In genomic region chr1:9251501-9251900, GRCh38 we compare ENCODE assay signal across 16 cellular contexts. TPM values are rescaled to one million over a fixed set of nuclear protein-coding genes. Genes with fewer than 3 reads are reported as not detected.
A peak's percentile ranks its signal among the peaks of the same experiment; 100 is the strongest.
DNase-seq lines count a peak whose midpoint lies in the region; ATAC-seq and TF ChIP-seq lines count a peak whose summit lies in the region.
"Had no signal": no experiment of that assay in that cellular context is flagged by ENCODE, and none has a peak within 500 bp of the region (broad histone marks: within the 10 kb centered on the region; RNA-seq: fewer than 3 reads in every experiment).

No MANE protein-coding gene starts in this region.

- WGBS in endodermal cell (ENCODE audit: insufficient coverage in 1 of 2, insufficient read length in 1 of 2), 2 experiments = 58 to 79% methylated on average over 3 to 6 of the region's 6 CpGs

- H3K27me3 Mint-ChIP-seq in endodermal cell (ENCODE audit: insufficient read depth) = no peaks in the 10 kb centered on the region
- H3K27me3 Mint-ChIP-seq in activated naive CD4-positive, alpha-beta T cell treated with anti-CD3 and anti-CD28 coated beads, Interleukin-2, amount 10 ng/mL, durations not matched to agents 7 days and 5 days = no peaks in the 10 kb centered on the region
- H3K27me3 Mint-ChIP-seq: activated B cell treated with CpG ODN at 0.5 μM for 24 hours; activated CD8-positive, alpha-beta memory T cell treated with anti-CD3 and anti-CD28 coated beads, Interleukin-2, amount 10 ng/mL, durations not matched to agents 7 days and 5 days had no signal

- peak overlapping the region; percentile 75 for H3K27ac ChIP-seq in vagina
- H3K27ac ChIP-seq in endodermal cell (ENCODE audit: low read depth, low read length) = no peak overlapping the region
- H3K27ac ChIP-seq: brain microvascular endothelial cell, foreskin keratinocyte, KMS-11 had no signal

- H3K4me3 Mint-ChIP-seq in endodermal cell = no peak overlapping the region
- no peak overlapping the region for H3K4me3 Mint-ChIP-seq in activated naive CD4-positive, alpha-beta T cell treated with anti-CD3 and anti-CD28 coated beads, Interleukin-2, amount 10 ng/mL, durations not matched to agents 7 days and 5 days
- H3K4me3 Mint-ChIP-seq: activated B cell treated with CpG ODN at 0.5 μM for 24 hours; activated CD8-positive, alpha-beta memory T cell treated with anti-CD3 and anti-CD28 coated beads, Interleukin-2, amount 10 ng/mL, durations not matched to agents 7 days and 5 days had no signal

- H3K4me3 ChIP-seq in vagina (no peak overlapping the region), endodermal cell (ENCODE audit: low read length) (no peak overlapping the region)
- H3K4me3 ChIP-seq: pancreas had no signal

- H3K4me1 Mint-ChIP-seq in endodermal cell = peaks cover 32% of the 10 kb centered on the region
- H3K4me1 Mint-ChIP-seq in activated naive CD4-positive, alpha-beta T cell treated with anti-CD3 and anti-CD28 coated beads, Interleukin-2, amount 10 ng/mL, durations not matched to agents 7 days and 5 days = no peaks in the 10 kb centered on the region
- H3K4me1 Mint-ChIP-seq: activated B cell treated with CpG ODN at 0.5 μM for 24 hours; activated CD8-positive, alpha-beta memory T cell treated with anti-CD3 and anti-CD28 coated beads, Interleukin-2, amount 10 ng/mL, durations not matched to agents 7 days and 5 days had no signal

- no peak overlapping the region for H3K27ac Mint-ChIP-seq in endodermal cell
- H3K27ac Mint-ChIP-seq in activated naive CD4-positive, alpha-beta T cell treated with anti-CD3 and anti-CD28 coated beads, Interleukin-2, amount 10 ng/mL, durations not matched to agents 7 days and 5 days = no peak overlapping the region
- H3K27ac Mint-ChIP-seq: activated B cell treated with CpG ODN at 0.5 μM for 24 hours; activated CD8-positive, alpha-beta memory T cell treated with anti-CD3 and anti-CD28 coated beads, Interleukin-2, amount 10 ng/mL, durations not matched to agents 7 days and 5 days had no signal

- no peaks in the 10 kb centered on the region for H3K9me3 Mint-ChIP-seq in endodermal cell
- H3K9me3 Mint-ChIP-seq in activated naive CD4-positive, alpha-beta T cell treated with anti-CD3 and anti-CD28 coated beads, Interleukin-2, amount 10 ng/mL, durations not matched to agents 7 days and 5 days = no peaks in the 10 kb centered on the region
- H3K9me3 Mint-ChIP-seq: activated B cell treated with CpG ODN at 0.5 μM for 24 hours had no signal

- H3K9ac ChIP-seq in endodermal cell (ENCODE audit: extremely low read depth, low read length, poor library complexity, severe bottlenecking) = no peak overlapping the region
- H3K9ac ChIP-seq: KMS-11 had no signal

- H3K4me1 ChIP-seq in vagina (peaks cover 51% of the 10 kb centered on the region), endodermal cell (ENCODE audit: control insufficient read depth, insufficient read depth, low read length) (peaks cover 14% of the 10 kb centered on the region)
- H3K4me1 ChIP-seq: foreskin keratinocyte had no signal

- no peaks in the 10 kb centered on the region for H3K27me3 ChIP-seq in vagina
- H3K27me3 ChIP-seq in endodermal cell (ENCODE audit: control insufficient read depth, insufficient read depth, low read length, poor library complexity, severe bottlenecking) = no peaks in the 10 kb centered on the region
- H3K27me3 ChIP-seq: brain microvascular endothelial cell, foreskin keratinocyte, pancreas had no signal

- intact Hi-C loops in Right ventricle myocardium inferior (cut with DNase I) (loop anchor here (2.0 to 5.0 kb wide), 2 partner anchors 17 to 306 kb away; partner anchors contain the start of gene H6PD), cardiac septum (cut with DNase I) (loop anchor here (5.0 kb wide), 1 partner anchor 69 kb away; no protein-coding TSS in a partner anchor), sciatic nerve (cut with DNase I) (no loop called here), vagina (cut with DNase I) (no loop called here)

- no peak for TF ChIP-seq POLR2A in vagina (IDR thresholded peaks at IDR 0.05)

- no peaks in the 10 kb centered on the region for H3K9me3 ChIP-seq in vagina
- H3K9me3 ChIP-seq in endodermal cell (ENCODE audit: control insufficient read depth, low read length) = no peaks in the 10 kb centered on the region
- H3K9me3 ChIP-seq: pancreas had no signal

- CTCF ChIA-PET in activated naive CD4-positive, alpha-beta T cell treated with anti-CD3 and anti-CD28 coated beads, Interleukin-2, amount 10 ng/mL, durations not matched to agents 7 days and 5 days (lab: Charles Lee) = interaction anchor here (0.6 to 2.4 kb wide), 3 partner anchors 71 to 155 kb away, joined by 3 to 15 read pairs (median 3); no protein-coding TSS in a partner anchor

- H3K36me3 ChIP-seq in vagina = peaks cover 0 to 14% of the 10 kb centered on the region in 2 donors
- H3K36me3 ChIP-seq in endodermal cell (ENCODE audit: control insufficient read depth, insufficient read depth, low read length) = no peaks in the 10 kb centered on the region

- DNase-seq in Right ventricle myocardium inferior (ENCODE audit: missing footprints) = no peak
- DNase-seq in cardiac septum (ENCODE audit: low spot score) = no peak
- peak; percentile 51 for DNase-seq in islet precursor cell
- no peak for DNase-seq in sciatic nerve (ENCODE audit: low spot score)
- DNase-seq in vagina (ENCODE audit: extremely low spot score in 2 of 2) = no peak
- DNase-seq in endodermal cell = no peak
- DNase-seq in activated naive CD4-positive, alpha-beta T cell treated with anti-CD3 and anti-CD28 coated beads, Interleukin-2, amount 10 ng/mL, durations not matched to agents 7 days and 5 days = no peak
- no peak for DNase-seq in KG1 (lab: John Stamatoyannopoulos, UW)
- DNase-seq: activated B cell treated with CpG ODN at 0.5 μM for 24 hours; activated CD8-positive, alpha-beta memory T cell treated with anti-CD3 and anti-CD28 coated beads, Interleukin-2, amount 10 ng/mL, durations not matched to agents 7 days and 5 days; brain microvascular endothelial cell; foreskin keratinocyte; NCI-H1417; NCI-H446 treated with DMSO at 0.1 percent for 48 hours had no signal

- ATAC-seq in Right ventricle myocardium inferior (peak; percentile 55), sciatic nerve (peak; percentile 38)
- ATAC-seq: activated CD8-positive, alpha-beta memory T cell treated with anti-CD3 and anti-CD28 coated beads, Interleukin-2, amount 10 ng/mL, durations not matched to agents 7 days and 5 days; foreskin keratinocyte; pancreas had no signal

- TF ChIP-seq CTCF in vagina (IDR thresholded peaks at IDR 0.05) (no peak), endodermal cell (conservative IDR thresholded peaks at IDR 0.05) (no peak)

- H3K36me3 Mint-ChIP-seq in endodermal cell (ENCODE audit: low read depth) = peaks cover 8% of the 10 kb centered on the region
- H3K36me3 Mint-ChIP-seq in activated naive CD4-positive, alpha-beta T cell treated with anti-CD3 and anti-CD28 coated beads, Interleukin-2, amount 10 ng/mL, durations not matched to agents 7 days and 5 days = peaks cover 4% of the 10 kb centered on the region
- H3K36me3 Mint-ChIP-seq: activated CD8-positive, alpha-beta memory T cell treated with anti-CD3 and anti-CD28 coated beads, Interleukin-2, amount 10 ng/mL, durations not matched to agents 7 days and 5 days had no signal

RNA-seq across cellular contexts. Expression of gene H6PD, which starts 16.9 kb away (rescaled TPM):
- total RNA-seq in Right ventricle myocardium inferior (18.7 TPM), cardiac septum (28.9 TPM), sciatic nerve (52.9 TPM), vagina (65.1 TPM), endodermal cell (10 to 100 TPM; 21.5 to 34.4 TPM)
- polyA plus RNA-seq in endodermal cell (2013, experiment 1 of 2) = 14.8 TPM
- polyA plus RNA-seq in endodermal cell (2013, experiment 2 of 2) = 14.2 TPM

RNA-seq across cellular contexts. Expression of gene SPSB1, which starts 41.2 kb away (rescaled TPM):
- 16.5 TPM for total RNA-seq in Right ventricle myocardium inferior
- total RNA-seq in cardiac septum = 12.9 TPM
- 20.1 TPM for total RNA-seq in sciatic nerve
- total RNA-seq in vagina = 40.0 TPM
- total RNA-seq in endodermal cell = 10 to 100 TPM; 20.4 to 26.9 TPM
- polyA plus RNA-seq in endodermal cell (2013, experiment 1 of 2) = 10.5 TPM
- 10.7 TPM for polyA plus RNA-seq in endodermal cell (2013, experiment 2 of 2)

Comparison
In these comparisons a context has a peak if more than half of its experiments do, and no peak if none do; other contexts are left out.
1. intact Hi-C loops: an anchor here in Right ventricle myocardium inferior (2.0 to 5.0 kb wide) and cardiac septum (5.0 kb wide); none called in sciatic nerve and vagina.